Comparison of ENCODE assay signal across 11 cellular contexts in genomic region chr22:31217890-31218287, GRCh38. TPM values are rescaled to one million over a fixed set of nuclear protein-coding genes. Genes with fewer than 3 reads are reported as not detected.
DNase-seq lines count a peak whose midpoint lies in the region; ATAC-seq and TF ChIP-seq lines count a peak whose summit lies in the region.
"Had no signal": no experiment of that assay in that cellular context is flagged by ENCODE, and none has a peak within 500 bp of the region (broad histone marks: within the 10 kb centered on the region; RNA-seq: fewer than 3 reads in every experiment).

No MANE protein-coding gene starts in this region.

- intact Hi-C loops in ascending aorta (cut with DNase I): no loop called here
- intact Hi-C loops in right lobe of liver (cut with DNase I): no loop called here

- no peak overlapping the region for H3K14ac ChIP-seq in H9 (ENCODE audit: insufficient read depth, low read length)

- H3K56ac ChIP-seq in H9 (ENCODE audit: insufficient read length, low read depth, low read length): no peak overlapping the region

- H3K36me3 ChIP-seq in ascending aorta (no peaks in the 10 kb centered on the region), right lobe of liver (no peaks in the 10 kb centered on the region)

- H3K23me2 ChIP-seq in H9 (ENCODE audit: insufficient read length, low read depth, low read length, poor library complexity, severe bottlenecking): peaks cover 3% of the 10 kb centered on the region

- DNase-seq in H9 (no peak), ascending aorta (ENCODE audit: low spot score in 2 of 2) (no peak), right lobe of liver (no peak), NAMALWA (ENCODE audit: low spot score) (no peak), RPMI8226 (no peak), anterior cingulate cortex (lab: John Stamatoyannopoulos, UW) (no peak)
- DNase-seq: GDM1; stimulated activated naive CD8-positive, alpha-beta T cell treated with anti-CD3 and anti-CD28 coated beads, Interleukin-15, Interleukin-2, amounts not matched to agents 100 U/mL and 50 U/mL, for 24 hours had no signal

- H3K9me3 Mint-ChIP-seq in H9: no peaks in the 10 kb centered on the region

- H2BK120ac ChIP-seq in H9 (ENCODE audit: low read depth, low read length, poor library complexity, severe bottlenecking): no peak overlapping the region

- H4K91ac ChIP-seq in H9 (ENCODE audit: insufficient read length, low read depth, low read length): no peak overlapping the region

- H3K9ac ChIP-seq in H9 (ENCODE audit: extremely low read depth, insufficient read length, low read length): no peak overlapping the region

- H3K4me3 ChIP-seq in ascending aorta (no peak overlapping the region), right lobe of liver (no peak overlapping the region), skin epidermis (no peak overlapping the region)
- H3K4me3 ChIP-seq: smooth muscle cell had no signal

- H3K36me3 Mint-ChIP-seq in H9 (ENCODE audit: insufficient read depth in 1 of 3, low read depth in 3 of 3): peaks cover 0 to 10% (median 8%) of the 10 kb centered on the region in 3 experiments; a peak in 3 of 7 replicates

- no CpG with 5 or more reads among the region's 2 CpGs for WGBS in H9 (ENCODE audit: extremely low coverage, insufficient read length, low lambda C conversion rate)
- WGBS in right lobe of liver (ENCODE audit: insufficient coverage, low coverage, low lambda C conversion rate, missing lambda C conversion rate): 10% methylated on average over 2 of the region's 2 CpGs

- H3T11ph ChIP-seq in H9 (ENCODE audit: low read length): no peak overlapping the region

- TF ChIP-seq CTCF in H9 (conservative IDR thresholded peaks at IDR 0.05) (no peak), ascending aorta (IDR thresholded peaks at IDR 0.05) (no peak), right lobe of liver (IDR thresholded peaks at IDR 0.05) (no peak)

- H4K8ac ChIP-seq in H9 (replicated peaks; ENCODE audit: insufficient read length, low read depth, low read length): no peak overlapping the region

- H3K79me2 ChIP-seq in H9 (ENCODE audit: insufficient read depth, low read length): peaks cover 8% of the 10 kb centered on the region; the same call in 1 of the 2 replicates

- H2BK20ac ChIP-seq in H9 (ENCODE audit: low read depth, low read length, poor library complexity, severe bottlenecking): no peak overlapping the region

- no peak overlapping the region for H2BK12ac ChIP-seq in H9 (ENCODE audit: insufficient read length, low read depth, low read length)

- no peak overlapping the region for H3K27ac ChIP-seq in H9 (ENCODE audit: insufficient read length, low read depth, low read length)
- H3K27ac ChIP-seq in ascending aorta: peak overlapping the region; percentile 41 to 52
- peak overlapping the region; percentile 42 to 80 (median 44) for H3K27ac ChIP-seq in right lobe of liver
- H3K27ac ChIP-seq in skin epidermis: peak overlapping the region in 15 of 21 experiments; percentile 2 to 79 (median 46)

- no peak overlapping the region for H2BK15ac ChIP-seq in H9 (ENCODE audit: low read depth, low read length)

- no peak overlapping the region for H3K4me3 Mint-ChIP-seq in H9

- peaks cover 5% of the 10 kb centered on the region for H3K79me1 ChIP-seq in H9 (ENCODE audit: insufficient read depth, low read depth, low read length, poor library complexity, severe bottlenecking)

- H3K27ac Mint-ChIP-seq in H9: peak overlapping the region in 2 of 3 experiments; percentile 74 to 80; a peak in 4 of 7 replicates

- H3K23ac ChIP-seq in H9 (ENCODE audit: insufficient read length, low read depth, low read length): no peak overlapping the region

- no peak overlapping the region for H2BK5ac ChIP-seq in H9 (ENCODE audit: insufficient read length, low read length)

- H3K9me3 ChIP-seq in H9 (ENCODE audit: control insufficient read depth, low read depth, low read length) (no peaks in the 10 kb centered on the region), ascending aorta (no peaks in the 10 kb centered on the region), right lobe of liver (no peaks in the 10 kb centered on the region)

- H3K27me3 Mint-ChIP-seq in H9 (ENCODE audit: low read depth): no peaks in the 10 kb centered on the region

- no peak overlapping the region for H3K4ac ChIP-seq in H9 (ENCODE audit: low read depth, low read length)

- no peaks in the 10 kb centered on the region for H3K27me3 ChIP-seq in H9 (ENCODE audit: insufficient read depth, low read length)
- no peaks in the 10 kb centered on the region for H3K27me3 ChIP-seq in ascending aorta
- no peaks in the 10 kb centered on the region for H3K27me3 ChIP-seq in right lobe of liver

- H4K5ac ChIP-seq in H9 (ENCODE audit: insufficient read length, low read depth, low read length): no peak overlapping the region

- H4K20me1 ChIP-seq in H9 (ENCODE audit: control insufficient read depth, insufficient read depth, insufficient read length): no peaks in the 10 kb centered on the region

- H3K4me1 Mint-ChIP-seq in H9: peaks cover 19 to 22% of the 10 kb centered on the region in 2 experiments

- H3K4me2 ChIP-seq in H9 (ENCODE audit: insufficient read depth, insufficient read length, low read length): no peak overlapping the region
- H3K4me2 ChIP-seq: smooth muscle cell had no signal

- no peak for TF ChIP-seq POLR2A in right lobe of liver (IDR thresholded peaks at IDR 0.05)

- H3K4me1 ChIP-seq in H9 (ENCODE audit: insufficient read depth, low read length) (no peaks in the 10 kb centered on the region), ascending aorta (peaks cover under 1 to 5% of the 10 kb centered on the region in 2 donors), right lobe of liver (peaks cover 0 to 71% (median 27%) of the 10 kb centered on the region in 4 donors)

- H3K18ac ChIP-seq in H9 (ENCODE audit: insufficient read length, low read depth, low read length): no peak overlapping the region

- ATAC-seq in right lobe of liver: peak in 2 of 4 donors; percentile 0 to 9
- ATAC-seq in HG02623 (IDR thresholded peaks at IDR 0.05; ENCODE audit: unreplicated experiment): no peak
- ATAC-seq: stimulated activated naive CD8-positive, alpha-beta T cell treated with anti-CD3 and anti-CD28 coated beads, Interleukin-15, Interleukin-2, amounts not matched to agents 100 U/mL and 50 U/mL, for 24 hours had no signal

- H2AK5ac ChIP-seq in H9 (ENCODE audit: insufficient read length, low read length): no peak overlapping the region

- H2AFZ ChIP-seq in H9 (ENCODE audit: low read length): no peak overlapping the region

RNA-seq across cellular contexts. Expression of gene LIMK2, which starts 5.8 kb away (rescaled TPM):
- total RNA-seq in H9 (2021): 50.5 and 51.3 TPM in 2 replicates
- total RNA-seq in ascending aorta: 18.4 TPM
- 10 to 100 TPM in 4 of 6 experiments, 1 to 10 TPM in 2; 6.3 to 47.9 (median 19.6) TPM for total RNA-seq in right lobe of liver

RNA-seq across cellular contexts. Expression of gene RNF185, which starts 57.9 kb away (rescaled TPM):
- total RNA-seq in H9 (2021) (21.3 and 24.3 TPM in 2 replicates), ascending aorta (29.8 TPM), right lobe of liver (10 to 100 TPM; 28.7 to 40.8 (median 37.4) TPM)
